Comparison of ENCODE assay signal across 8 cellular contexts in the genomic region with DNA sequence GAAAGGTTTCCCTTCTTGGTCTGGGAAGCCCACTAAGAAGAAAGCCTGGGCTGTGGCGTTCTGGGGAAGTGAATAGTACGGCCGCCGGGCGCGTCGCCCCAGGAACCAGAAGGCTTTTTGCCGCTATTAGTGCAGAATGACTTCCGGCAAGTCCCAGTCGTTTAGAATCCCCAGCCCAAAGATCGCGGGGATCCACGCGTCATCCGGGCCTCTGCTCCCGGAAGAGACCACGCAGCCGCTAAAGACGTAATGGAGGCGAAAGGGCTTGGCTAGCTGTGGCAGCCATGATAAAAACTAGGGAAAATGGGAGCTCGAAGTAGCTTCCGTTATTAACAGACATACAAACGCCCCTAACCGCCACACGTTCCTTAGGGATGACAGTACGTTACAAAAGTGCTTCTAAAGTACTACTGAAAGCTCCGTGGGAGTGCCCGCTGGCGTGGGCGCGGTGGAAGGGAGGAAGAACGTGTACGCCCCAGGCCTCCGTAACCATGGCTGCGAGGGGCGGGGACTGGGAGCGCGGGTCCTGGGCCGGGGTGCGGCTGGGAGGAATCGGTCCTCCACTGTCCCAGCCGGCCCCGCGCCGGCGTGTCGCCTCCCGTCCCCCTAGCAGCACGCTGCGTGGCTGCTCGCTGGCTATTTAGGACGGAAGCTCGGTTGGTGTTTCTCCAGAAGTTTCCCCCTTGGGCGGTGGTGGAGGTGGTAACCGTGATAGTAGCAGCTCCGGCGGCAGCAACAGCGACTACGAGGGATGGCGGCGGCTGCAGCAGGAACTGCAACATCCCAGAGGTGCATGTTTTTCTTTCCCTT.
DNase-seq lines count a peak whose midpoint lies in the region; ATAC-seq and TF ChIP-seq lines count a peak whose summit lies in the region.

A gene (plus strand): TSS at position 667 of the 810 bp plus-strand sequence. CDS start 85 bp downstream, at position 752.

- H3K79me2 ChIP-seq in OCI-LY3 (ENCODE audit: low read length): peaks cover 65% of the 10 kb centered on the region

- DNase-seq in DMS114 treated with DMSO at 0.1 percent for 48 hours (lab: John Stamatoyannopoulos, UW; ENCODE audit: unreplicated experiment) (peak; percentile 82), HuH-7.5 (ENCODE audit: low spot score) (peak; percentile 62), epidermal melanocyte (ENCODE audit: insufficient read length, low spot score) (peak; percentile 74), middle frontal gyrus (ENCODE audit: extremely low spot score, low spot score) (peak; percentile 98)
- peak; percentile 95 for DNase-seq in activated CD8-positive, alpha-beta memory T cell treated with anti-CD3 and anti-CD28 coated beads, Interleukin-2, amount 50 U/mL, for 48 hours
- peak; percentile 91 to 94 for DNase-seq in stimulated activated CD8-positive, alpha-beta memory T cell treated with anti-CD3 and anti-CD28 coated beads, Interleukin-2, amount 100 ng/mL, for 48 hours (ENCODE audit: low read depth in 2 of 2)

- H3K27me3 ChIP-seq in OCI-LY3 (ENCODE audit: low read depth, low read length): no peaks in the 10 kb centered on the region

- H3K4me3 ChIP-seq in OCI-LY3 (ENCODE audit: low read length): peak within 1 kb of the TSS; percentile 93

- TF ChIP-seq CTCF in OCI-LY3 (IDR thresholded peaks at IDR 0.05; ENCODE audit: low read depth, low read length): peak; percentile 56

- peak within 1 kb of the TSS; percentile 96 for H3K9ac ChIP-seq in OCI-LY3 (ENCODE audit: low read length)

- H3K4me1 ChIP-seq in OCI-LY3 (ENCODE audit: low read length): peaks cover 15% of the 10 kb centered on the region

- peaks cover 18% of the 10 kb centered on the region for H3K36me3 ChIP-seq in OCI-LY3 (replicated peaks; ENCODE audit: low read depth, low read length)

- ATAC-seq in GM21526 (IDR thresholded peaks at IDR 0.05; ENCODE audit: low FRiP score, unreplicated experiment): peak; percentile 93

- H3K9me3 ChIP-seq in OCI-LY3 (ENCODE audit: insufficient read depth, low read length): no peaks in the 10 kb centered on the region

- peak within 1 kb of the TSS; percentile 86 for H3K4me2 ChIP-seq in OCI-LY3 (ENCODE audit: low read length)

- H3K27ac ChIP-seq in OCI-LY3 (ENCODE audit: low read length): peak within 1 kb of the TSS; percentile 84

- peak within 1 kb of the TSS; percentile 84 for H2AFZ ChIP-seq in OCI-LY3 (ENCODE audit: low read depth, low read length)

- H4K20me1 ChIP-seq in OCI-LY3 (ENCODE audit: insufficient read depth, low read length): no peaks in the 10 kb centered on the region

Comparison
In these comparisons a context has a peak if more than half of its experiments do, and no peak if none do; other contexts are left out.
1. Peak in every context shown above with its lines: DNase-seq, ATAC-seq, H3K4me3 ChIP-seq and H3K27ac ChIP-seq.